In genomic region chr2:237698338-237698694, GRCh38 we compare ENCODE assay signal across 11 cellular contexts.
DNase-seq lines count a peak whose midpoint lies in the region; ATAC-seq and TF ChIP-seq lines count a peak whose summit lies in the region.
"Had no signal": no experiment of that assay in that cellular context is flagged by ENCODE, and none has a peak within 500 bp of the region (broad histone marks: within the 10 kb centered on the region; RNA-seq: fewer than 3 reads in every experiment).

No MANE protein-coding gene starts in this region.

- H3K4me3 Mint-ChIP-seq in activated CD4-positive, alpha-beta T cell treated with anti-CD3 and anti-CD28 coated beads, Interleukin-2, amount 10 ng/mL, durations not matched to agents 24 days and 14 days: peak overlapping the region; percentile 99
- peak overlapping the region; percentile 93 for H3K4me3 Mint-ChIP-seq in activated CD4-positive, alpha-beta memory T cell treated with anti-CD3 and anti-CD28 coated beads, Interleukin-2, amount 10 ng/mL, durations not matched to agents 7 days and 5 days

- H3K9me3 ChIP-seq in left lung: no peaks in the 10 kb centered on the region
- no peaks in the 10 kb centered on the region for H3K9me3 ChIP-seq in stomach smooth muscle (ENCODE audit: control insufficient read depth in 2 of 2, low read length in 2 of 2)

- POLR2A ChIA-PET in activated CD4-positive, alpha-beta memory T cell treated with anti-CD3 and anti-CD28 coated beads, Interleukin-2, amount 10 ng/mL, durations not matched to agents 7 days and 5 days (lab: Charles Lee): interaction anchor here (1.1 to 13.2 kb wide), 6 partner anchors 10 to 504 kb away, joined by 3 to 385 read pairs (median 22); no protein-coding TSS in a partner anchor

- no peak overlapping the region for H3K4me3 ChIP-seq in left lung
- peak overlapping the region; percentile 6 to 52 for H3K4me3 ChIP-seq in stomach smooth muscle (ENCODE audit: low read length in 2 of 2)

- intact Hi-C loops in activated CD4-positive, alpha-beta T cell treated with anti-CD3 and anti-CD28 coated beads, Interleukin-2, amount 10 ng/mL, durations not matched to agents 24 days and 14 days (cut with micrococcal nuclease): loop anchor here (5.0 to 10.0 kb wide), 3 partner anchors 364 to 1154 kb away; partner anchors contain the start of genes ASB1 and SCLY
- intact Hi-C loops in left lung (cut with DNase I): loop anchor here in 1 of 2 donors (10.0 kb wide), 1 partner anchor 46 kb away; no protein-coding TSS in a partner anchor

- peaks cover 85% of the 10 kb centered on the region for H3K4me1 Mint-ChIP-seq in activated CD4-positive, alpha-beta T cell treated with anti-CD3 and anti-CD28 coated beads, Interleukin-2, amount 10 ng/mL, durations not matched to agents 24 days and 14 days
- peaks cover 83% of the 10 kb centered on the region for H3K4me1 Mint-ChIP-seq in activated CD4-positive, alpha-beta memory T cell treated with anti-CD3 and anti-CD28 coated beads, Interleukin-2, amount 10 ng/mL, durations not matched to agents 7 days and 5 days

- H3K36me3 Mint-ChIP-seq in activated CD4-positive, alpha-beta T cell treated with anti-CD3 and anti-CD28 coated beads, Interleukin-2, amount 10 ng/mL, durations not matched to agents 24 days and 14 days (ENCODE audit: low read depth): peaks cover 37% of the 10 kb centered on the region
- H3K36me3 Mint-ChIP-seq in activated CD4-positive, alpha-beta memory T cell treated with anti-CD3 and anti-CD28 coated beads, Interleukin-2, amount 10 ng/mL, durations not matched to agents 7 days and 5 days (ENCODE audit: low read depth): peaks cover 55% of the 10 kb centered on the region

- TF ChIP-seq CTCF in left lung (IDR thresholded peaks at IDR 0.05): no peak

- H3K9ac ChIP-seq in stomach smooth muscle (ENCODE audit: low read length in 2 of 2): peak overlapping the region in 1 of 2 donors; percentile 42
- H3K9ac ChIP-seq: parathyroid adenoma had no signal

- H3K27ac Mint-ChIP-seq in activated CD4-positive, alpha-beta T cell treated with anti-CD3 and anti-CD28 coated beads, Interleukin-2, amount 10 ng/mL, durations not matched to agents 24 days and 14 days: peak overlapping the region; percentile 99
- H3K27ac Mint-ChIP-seq in activated CD4-positive, alpha-beta memory T cell treated with anti-CD3 and anti-CD28 coated beads, Interleukin-2, amount 10 ng/mL, durations not matched to agents 7 days and 5 days: peak overlapping the region; percentile 95

- no peaks in the 10 kb centered on the region for H3K36me3 ChIP-seq in left lung
- no peaks in the 10 kb centered on the region for H3K36me3 ChIP-seq in stomach smooth muscle (ENCODE audit: control insufficient read depth in 2 of 2, insufficient read depth in 2 of 2, low read length in 2 of 2)

- H3K9me3 Mint-ChIP-seq in activated CD4-positive, alpha-beta T cell treated with anti-CD3 and anti-CD28 coated beads, Interleukin-2, amount 10 ng/mL, durations not matched to agents 24 days and 14 days: no peaks in the 10 kb centered on the region
- no peaks in the 10 kb centered on the region for H3K9me3 Mint-ChIP-seq in activated CD4-positive, alpha-beta memory T cell treated with anti-CD3 and anti-CD28 coated beads, Interleukin-2, amount 10 ng/mL, durations not matched to agents 7 days and 5 days

- H3K4me1 ChIP-seq in left lung (peaks cover 72 to 100% of the 10 kb centered on the region in 2 donors), stomach smooth muscle (ENCODE audit: control insufficient read depth, insufficient read depth, low read length) (peaks cover 95% of the 10 kb centered on the region)

- H3K27me3 Mint-ChIP-seq in activated CD4-positive, alpha-beta T cell treated with anti-CD3 and anti-CD28 coated beads, Interleukin-2, amount 10 ng/mL, durations not matched to agents 24 days and 14 days: no peaks in the 10 kb centered on the region
- no peaks in the 10 kb centered on the region for H3K27me3 Mint-ChIP-seq in activated CD4-positive, alpha-beta memory T cell treated with anti-CD3 and anti-CD28 coated beads, Interleukin-2, amount 10 ng/mL, durations not matched to agents 7 days and 5 days

- H3K27me3 ChIP-seq in left lung: no peaks in the 10 kb centered on the region
- no peaks in the 10 kb centered on the region for H3K27me3 ChIP-seq in stomach smooth muscle (ENCODE audit: control insufficient read depth in 1 of 2, insufficient read depth in 2 of 2, low read length in 2 of 2)

- CTCF ChIA-PET in activated CD4-positive, alpha-beta memory T cell treated with anti-CD3 and anti-CD28 coated beads, Interleukin-2, amount 10 ng/mL, durations not matched to agents 7 days and 5 days (lab: Charles Lee): interaction anchor here (1.1 to 12.8 kb wide), 4 partner anchors 10 to 46 kb away, joined by 6 to 240 read pairs (median 17); no protein-coding TSS in a partner anchor

- peak overlapping the region; percentile 96 to 100 for H3K27ac ChIP-seq in left lung
- peak overlapping the region; percentile 89 for H3K27ac ChIP-seq in stomach smooth muscle (ENCODE audit: low read length)
- H3K27ac ChIP-seq: parathyroid adenoma had no signal

- ATAC-seq in left lung: no peak
- ATAC-seq in HG02642 (IDR thresholded peaks at IDR 0.05; ENCODE audit: poor library complexity, unreplicated experiment): no peak
- no peak for ATAC-seq in HG03025 (IDR thresholded peaks at IDR 0.05; ENCODE audit: low FRiP score, unreplicated experiment)

- no peak for DNase-seq in activated CD4-positive, alpha-beta T cell treated with anti-CD3 and anti-CD28 coated beads, Interleukin-2, amount 10 ng/mL, durations not matched to agents 24 days and 14 days
- DNase-seq in activated CD4-positive, alpha-beta T cell treated with anti-CD3 and anti-CD28 coated beads for 1 hour: no peak
- DNase-seq in activated CD4-positive, alpha-beta memory T cell treated with anti-CD3 and anti-CD28 coated beads, Interleukin-2, amount 10 ng/mL, durations not matched to agents 7 days and 5 days: no peak
- DNase-seq in left lung: no peak
- DNase-seq in NCI-H446 (lab: John Stamatoyannopoulos, UW): no peak
- DNase-seq: NCI-H2029 treated with DMSO at 0.1 percent for 48 hours, SHP77 treated with DMSO at 0.1 percent for 48 hours had no signal

Comparison
In these comparisons a context has a peak if more than half of its experiments do, and no peak if none do; other contexts are left out.
1. H3K4me3 ChIP-seq: peak in stomach smooth muscle (2 of 2); none in left lung (0 of 2).